In genomic region chr18:22936515-22936914, GRCh38 we compare ENCODE assay signal across 1 cellular context.
A peak's percentile ranks its signal among the peaks of the same experiment; 100 is the strongest.
TF ChIP-seq lines count a peak whose summit lies in the region.

No MANE protein-coding gene starts in this region.

TF ChIP-seq in HepG2, 621 proteins besides CTCF, POLR2A, EP300 and RAD21 (continued from another document):
- no peak for TF ChIP-seq RNF219 (CRISPR knock-in tag; IDR thresholded peaks at IDR 0.05)
- no peak for TF ChIP-seq JUN (CRISPR knock-in tag; IDR thresholded peaks at IDR 0.05)
- TF ChIP-seq, protein P1, sequence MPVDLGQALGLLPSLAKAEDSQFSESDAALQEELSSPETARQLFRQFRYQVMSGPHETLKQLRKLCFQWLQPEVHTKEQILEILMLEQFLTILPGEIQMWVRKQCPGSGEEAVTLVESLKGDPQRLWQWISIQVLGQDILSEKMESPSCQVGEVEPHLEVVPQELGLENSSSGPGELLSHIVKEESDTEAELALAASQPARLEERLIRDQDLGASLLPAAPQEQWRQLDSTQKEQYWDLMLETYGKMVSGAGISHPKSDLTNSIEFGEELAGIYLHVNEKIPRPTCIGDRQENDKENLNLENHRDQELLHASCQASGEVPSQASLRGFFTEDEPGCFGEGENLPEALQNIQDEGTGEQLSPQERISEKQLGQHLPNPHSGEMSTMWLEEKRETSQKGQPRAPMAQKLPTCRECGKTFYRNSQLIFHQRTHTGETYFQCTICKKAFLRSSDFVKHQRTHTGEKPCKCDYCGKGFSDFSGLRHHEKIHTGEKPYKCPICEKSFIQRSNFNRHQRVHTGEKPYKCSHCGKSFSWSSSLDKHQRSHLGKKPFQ (CRISPR knock-in tag; IDR thresholded peaks at IDR 0.05; ENCODE audit: insufficient replicate concordance) = no peak
- TF ChIP-seq, protein P2, sequence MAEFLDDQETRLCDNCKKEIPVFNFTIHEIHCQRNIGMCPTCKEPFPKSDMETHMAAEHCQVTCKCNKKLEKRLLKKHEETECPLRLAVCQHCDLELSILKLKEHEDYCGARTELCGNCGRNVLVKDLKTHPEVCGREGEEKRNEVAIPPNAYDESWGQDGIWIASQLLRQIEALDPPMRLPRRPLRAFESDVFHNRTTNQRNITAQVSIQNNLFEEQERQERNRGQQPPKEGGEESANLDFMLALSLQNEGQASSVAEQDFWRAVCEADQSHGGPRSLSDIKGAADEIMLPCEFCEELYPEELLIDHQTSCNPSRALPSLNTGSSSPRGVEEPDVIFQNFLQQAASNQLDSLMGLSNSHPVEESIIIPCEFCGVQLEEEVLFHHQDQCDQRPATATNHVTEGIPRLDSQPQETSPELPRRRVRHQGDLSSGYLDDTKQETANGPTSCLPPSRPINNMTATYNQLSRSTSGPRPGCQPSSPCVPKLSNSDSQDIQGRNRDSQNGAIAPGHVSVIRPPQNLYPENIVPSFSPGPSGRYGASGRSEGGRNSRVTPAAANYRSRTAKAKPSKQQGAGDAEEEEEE (CRISPR knock-in tag; IDR thresholded peaks at IDR 0.05; ENCODE audit: borderline replicate concordance) = no peak
- TF ChIP-seq PAXIP1 (CRISPR knock-in tag; conservative IDR thresholded peaks at IDR 0.05) = peak; percentile 28; the same call in 1 of the 2 replicates
- TF ChIP-seq SNAPC2 (CRISPR knock-in tag; IDR thresholded peaks at IDR 0.05) = no peak
- TF ChIP-seq FOXK2 (IDR thresholded peaks at IDR 0.05) = no peak
- TF ChIP-seq ELF3 (CRISPR knock-in tag; IDR thresholded peaks at IDR 0.05) = peak; percentile 66
- TF ChIP-seq ZNF263 (CRISPR knock-in tag; IDR thresholded peaks at IDR 0.05) = no peak
- peak; percentile 78 for TF ChIP-seq CEBPB (IDR thresholded peaks at IDR 0.05; ENCODE audit: borderline replicate concordance, low read depth, low read length)
- TF ChIP-seq FOXM1 (CRISPR knock-in tag; IDR thresholded peaks at IDR 0.05) = no peak
- TF ChIP-seq ZBTB7A (CRISPR knock-in tag; IDR thresholded peaks at IDR 0.05) = no peak
- TF ChIP-seq MAFG (CRISPR knock-in tag; IDR thresholded peaks at IDR 0.05) = no peak
- TF ChIP-seq BRCA1 (CRISPR knock-in tag; IDR thresholded peaks at IDR 0.05) = no peak
- no peak for TF ChIP-seq KLF11 (CRISPR knock-in tag; IDR thresholded peaks at IDR 0.05)
- no peak for TF ChIP-seq DNMT1 (CRISPR knock-in tag; IDR thresholded peaks at IDR 0.05)
- no peak for TF ChIP-seq DMAP1 (CRISPR knock-in tag; IDR thresholded peaks at IDR 0.05)
- TF ChIP-seq, protein P3, sequence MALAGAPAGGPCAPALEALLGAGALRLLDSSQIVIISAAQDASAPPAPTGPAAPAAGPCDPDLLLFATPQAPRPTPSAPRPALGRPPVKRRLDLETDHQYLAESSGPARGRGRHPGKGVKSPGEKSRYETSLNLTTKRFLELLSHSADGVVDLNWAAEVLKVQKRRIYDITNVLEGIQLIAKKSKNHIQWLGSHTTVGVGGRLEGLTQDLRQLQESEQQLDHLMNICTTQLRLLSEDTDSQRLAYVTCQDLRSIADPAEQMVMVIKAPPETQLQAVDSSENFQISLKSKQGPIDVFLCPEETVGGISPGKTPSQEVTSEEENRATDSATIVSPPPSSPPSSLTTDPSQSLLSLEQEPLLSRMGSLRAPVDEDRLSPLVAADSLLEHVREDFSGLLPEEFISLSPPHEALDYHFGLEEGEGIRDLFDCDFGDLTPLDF (CRISPR knock-in tag; IDR thresholded peaks at IDR 0.05) = no peak
- TF ChIP-seq ZIK1 (CRISPR knock-in tag; IDR thresholded peaks at IDR 0.05; ENCODE audit: borderline replicate concordance, low read depth) = no peak
- no peak for TF ChIP-seq ZSCAN31 (CRISPR knock-in tag; IDR thresholded peaks at IDR 0.05; ENCODE audit: low read depth)
- peak; percentile 26; the same call in 1 of the 2 replicates for TF ChIP-seq GATAD2A (CRISPR knock-in tag; IDR thresholded peaks at IDR 0.05)
- TF ChIP-seq HNRNPL (IDR thresholded peaks at IDR 0.05; ENCODE audit: low read depth, low read length) = no peak
- no peak for TF ChIP-seq HCFC1 (IDR thresholded peaks at IDR 0.05; ENCODE audit: low read depth, low read length)
- TF ChIP-seq JDP2 (CRISPR knock-in tag; IDR thresholded peaks at IDR 0.05; ENCODE audit: borderline replicate concordance) = no peak
- TF ChIP-seq CHCHD3 (CRISPR knock-in tag; IDR thresholded peaks at IDR 0.05) = no peak
- TF ChIP-seq ZNF678 (CRISPR knock-in tag; IDR thresholded peaks at IDR 0.05) = no peak
- TF ChIP-seq ZNF83 (CRISPR knock-in tag; IDR thresholded peaks at IDR 0.05; ENCODE audit: borderline replicate concordance) = no peak
- TF ChIP-seq IRF2 (CRISPR knock-in tag; IDR thresholded peaks at IDR 0.05) = no peak
- TF ChIP-seq SOX13 (IDR thresholded peaks at IDR 0.05) = no peak
- TF ChIP-seq SOX13 (CRISPR knock-in tag; conservative IDR thresholded peaks at IDR 0.05 in 1 of 2, IDR thresholded peaks at IDR 0.05 in 1 of 2) = no peak
- no peak for TF ChIP-seq ZFP37 (CRISPR knock-in tag; IDR thresholded peaks at IDR 0.05; ENCODE audit: borderline replicate concordance)
- no peak for TF ChIP-seq MIXL1 (CRISPR knock-in tag; IDR thresholded peaks at IDR 0.05)
- no peak for TF ChIP-seq ARNT (IDR thresholded peaks at IDR 0.05)
- TF ChIP-seq, protein P4, sequence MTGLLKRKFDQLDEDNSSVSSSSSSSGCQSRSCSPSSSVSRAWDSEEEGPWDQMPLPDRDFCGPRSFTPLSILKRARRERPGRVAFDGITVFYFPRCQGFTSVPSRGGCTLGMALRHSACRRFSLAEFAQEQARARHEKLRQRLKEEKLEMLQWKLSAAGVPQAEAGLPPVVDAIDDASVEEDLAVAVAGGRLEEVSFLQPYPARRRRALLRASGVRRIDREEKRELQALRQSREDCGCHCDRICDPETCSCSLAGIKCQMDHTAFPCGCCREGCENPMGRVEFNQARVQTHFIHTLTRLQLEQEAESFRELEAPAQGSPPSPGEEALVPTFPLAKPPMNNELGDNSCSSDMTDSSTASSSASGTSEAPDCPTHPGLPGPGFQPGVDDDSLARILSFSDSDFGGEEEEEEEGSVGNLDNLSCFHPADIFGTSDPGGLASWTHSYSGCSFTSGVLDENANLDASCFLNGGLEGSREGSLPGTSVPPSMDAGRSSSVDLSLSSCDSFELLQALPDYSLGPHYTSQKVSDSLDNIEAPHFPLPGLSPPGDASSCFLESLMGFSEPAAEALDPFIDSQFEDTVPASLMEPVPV (CRISPR knock-in tag; IDR thresholded peaks at IDR 0.05) = no peak
- no peak for TF ChIP-seq FOXA1 (IDR thresholded peaks at IDR 0.05)
- peak; percentile 43; the same call in 1 of the 2 replicates for TF ChIP-seq FOXA1 (CRISPR knock-in tag; IDR thresholded peaks at IDR 0.05)
- TF ChIP-seq TEAD3 (CRISPR knock-in tag; optimal IDR thresholded peaks at IDR 0.05; ENCODE audit: borderline replicate concordance) = no peak
TF ChIP-seq in HepG2: peak in this region for 14.
